Comparison of ENCODE assay signal across 9 cellular contexts in the genomic region with DNA sequence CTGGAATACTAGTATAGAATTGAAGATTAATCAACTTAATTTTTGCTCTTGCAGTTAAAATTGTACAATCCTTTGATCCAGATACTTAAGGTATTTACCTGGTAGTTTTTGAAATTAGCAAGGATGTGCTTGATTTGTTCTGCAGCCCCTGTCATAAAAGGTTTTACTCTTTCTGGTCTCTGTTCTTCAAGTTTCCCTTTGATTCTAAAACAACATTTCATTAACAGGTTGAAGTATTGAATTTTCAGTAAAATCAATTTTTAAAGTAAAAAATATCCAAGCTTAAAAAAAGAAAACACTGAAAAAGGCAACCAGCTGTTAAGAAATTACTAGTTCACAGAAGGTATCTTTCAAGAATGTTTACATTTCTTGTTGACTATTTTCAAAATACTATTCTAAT. TPM values are rescaled to one million over a fixed set of nuclear protein-coding genes. Genes with fewer than 3 reads are reported as not detected.
DNase-seq lines count a peak whose midpoint lies in the region; ATAC-seq, FAIRE-seq and TF ChIP-seq lines count a peak whose summit lies in the region.
"Had no signal": no experiment of that assay in that cellular context is flagged by ENCODE, and none has a peak within 500 bp of the region (broad histone marks: within the 10 kb centered on the region; RNA-seq: fewer than 3 reads in every experiment).

No MANE protein-coding gene starts in this region.

- CTCF ChIA-PET in A549 (lab: Yijun Ruan, JAX) = interaction anchor here (1.3 kb wide), 1 partner anchor 32 kb away, joined by 5 read pairs; no protein-coding TSS in a partner anchor

- peak overlapping the region; percentile 90 for H3K4me2 ChIP-seq in A549

- H3K4me1 ChIP-seq in A549 = peaks cover 54% of the 10 kb centered on the region
- peaks cover 8% of the 10 kb centered on the region; the same call in 1 of the 2 replicates for H3K4me1 ChIP-seq in HUES6 (ENCODE audit: control insufficient read depth, insufficient read depth, low read length)
- H3K4me1 ChIP-seq in mucosa of descending colon (ENCODE audit: low read depth) = peaks cover 24% of the 10 kb centered on the region

- no peaks in the 10 kb centered on the region for H3K9me3 ChIP-seq in A549
- H3K9me3 ChIP-seq in HUES6 (ENCODE audit: control insufficient read depth, insufficient read depth, low read depth, low read length) = no peaks in the 10 kb centered on the region
- no peaks in the 10 kb centered on the region for H3K9me3 ChIP-seq in mucosa of descending colon

- TF ChIP-seq POLR2A in A549 (IDR thresholded peaks at IDR 0.05; ENCODE audit: low read length) = no peak

- no peak for TF ChIP-seq EP300 in A549 (IDR thresholded peaks at IDR 0.05)

- TF ChIP-seq CTCF in A549 (IDR thresholded peaks at IDR 0.05) = no peak
- TF ChIP-seq CTCF in cardiac fibroblast (IDR thresholded peaks at IDR 0.05; ENCODE audit: low read depth, low read length) = no peak
- no peak for TF ChIP-seq CTCF in mucosa of descending colon (IDR thresholded peaks at IDR 0.05)

- intact Hi-C loops in mucosa of descending colon (cut with DNase I, micrococcal nuclease) = no loop called here

- H3K27ac ChIP-seq in A549 (no peak overlapping the region), HUES6 (ENCODE audit: low read depth, low read length) (no peak overlapping the region)

- H3K36me3 ChIP-seq in HUES6 (ENCODE audit: control insufficient read depth, insufficient read depth, low read length) (peaks cover 62% of the 10 kb centered on the region), mucosa of descending colon (ENCODE audit: low read depth) (peaks cover 18% of the 10 kb centered on the region)

- ATAC-seq in A549 (no peak), mucosa of descending colon (no peak), GM21367 (IDR thresholded peaks at IDR 0.05; ENCODE audit: unreplicated experiment) (no peak)

- no peak for TF ChIP-seq RAD21 in A549 (conservative IDR thresholded peaks at IDR 0.05 in 1 of 2, IDR thresholded peaks at IDR 0.05 in 1 of 2)

- no peak overlapping the region for H3K9ac ChIP-seq in HUES6 (ENCODE audit: low read length)

- no peaks in the 10 kb centered on the region for H3K27me3 ChIP-seq in HUES6 (ENCODE audit: control insufficient read depth, insufficient read depth, low read length)

- POLR2A ChIA-PET in A549 (lab: Yijun Ruan, JAX) = no interaction called here

- H3K4me3 ChIP-seq in A549 (peak overlapping the region; percentile 93), HUES6 (ENCODE audit: low read depth, low read length) (peak overlapping the region; percentile 88), cardiac fibroblast (replicated peaks in 1 of 2; ENCODE audit: low read depth in 2 of 2, low read length in 2 of 2) (peak overlapping the region; percentile 63 to 92), mucosa of descending colon (peak overlapping the region; percentile 100)

- no peak for FAIRE-seq in A549 (lab: Jason Lieb, UNC)

- no peak for DNase-seq in A549 (ENCODE audit: low read depth in 1 of 2, low spot score in 1 of 2)
- no peak for DNase-seq in cardiac fibroblast (ENCODE audit: low read depth in 2 of 2)
- no peak for DNase-seq in mucosa of descending colon
- DNase-seq in stimulated activated CD4-positive, alpha-beta T cell treated with anti-CD3 and anti-CD28 coated beads, Interleukin-12 subunit alpha, Interleukin-12 subunit beta, amount 100 ng/mL, for 4 hours = no peak
- no peak for DNase-seq in DMS53 treated with DMSO at 0.1 percent for 48 hours (lab: John Stamatoyannopoulos, UW; ENCODE audit: unreplicated experiment)
- DNase-seq in Ammon's horn (ENCODE audit: low spot score) = no peak
- DNase-seq: activated CD4-positive, alpha-beta T cell treated with anti-CD3 and anti-CD28 coated beads for 1 hour had no signal

TF ChIP-seq in A549, 52 proteins besides CTCF, POLR2A, EP300 and RAD21:
- TF ChIP-seq FOXS1 (CRISPR knock-in tag; IDR thresholded peaks at IDR 0.05) (no peak), HEYL (CRISPR knock-in tag; IDR thresholded peaks at IDR 0.05) (no peak), RFX5 (IDR thresholded peaks at IDR 0.05) (no peak), HOXB5 (CRISPR knock-in tag; IDR thresholded peaks at IDR 0.05) (no peak)
- TF ChIP-seq, protein P1, sequence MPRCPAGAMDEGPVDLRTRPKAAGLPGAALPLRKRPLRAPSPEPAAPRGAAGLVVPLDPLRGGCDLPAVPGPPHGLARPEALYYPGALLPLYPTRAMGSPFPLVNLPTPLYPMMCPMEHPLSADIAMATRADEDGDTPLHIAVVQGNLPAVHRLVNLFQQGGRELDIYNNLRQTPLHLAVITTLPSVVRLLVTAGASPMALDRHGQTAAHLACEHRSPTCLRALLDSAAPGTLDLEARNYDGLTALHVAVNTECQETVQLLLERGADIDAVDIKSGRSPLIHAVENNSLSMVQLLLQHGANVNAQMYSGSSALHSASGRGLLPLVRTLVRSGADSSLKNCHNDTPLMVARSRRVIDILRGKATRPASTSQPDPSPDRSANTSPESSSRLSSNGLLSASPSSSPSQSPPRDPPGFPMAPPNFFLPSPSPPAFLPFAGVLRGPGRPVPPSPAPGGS (IDR thresholded peaks at IDR 0.05) = no peak
- TF ChIP-seq, protein P2, sequence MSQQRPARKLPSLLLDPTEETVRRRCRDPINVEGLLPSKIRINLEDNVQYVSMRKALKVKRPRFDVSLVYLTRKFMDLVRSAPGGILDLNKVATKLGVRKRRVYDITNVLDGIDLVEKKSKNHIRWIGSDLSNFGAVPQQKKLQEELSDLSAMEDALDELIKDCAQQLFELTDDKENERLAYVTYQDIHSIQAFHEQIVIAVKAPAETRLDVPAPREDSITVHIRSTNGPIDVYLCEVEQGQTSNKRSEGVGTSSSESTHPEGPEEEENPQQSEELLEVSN (IDR thresholded peaks at IDR 0.05; ENCODE audit: borderline replicate concordance, low read depth) = no peak
- TF ChIP-seq, protein P3, sequence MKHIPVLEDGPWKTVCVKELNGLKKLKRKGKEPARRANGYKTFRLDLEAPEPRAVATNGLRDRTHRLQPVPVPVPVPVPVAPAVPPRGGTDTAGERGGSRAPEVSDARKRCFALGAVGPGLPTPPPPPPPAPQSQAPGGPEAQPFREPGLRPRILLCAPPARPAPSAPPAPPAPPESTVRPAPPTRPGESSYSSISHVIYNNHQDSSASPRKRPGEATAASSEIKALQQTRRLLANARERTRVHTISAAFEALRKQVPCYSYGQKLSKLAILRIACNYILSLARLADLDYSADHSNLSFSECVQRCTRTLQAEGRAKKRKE (CRISPR knock-in tag; IDR thresholded peaks at IDR 0.05; ENCODE audit: low read depth) = no peak

RNA-seq across cellular contexts. Expression of gene TPT1, which starts 1.6 kb away (rescaled TPM):
- polyA plus RNA-seq in A549 (2011; rRNA removed) = 3,255 and 3,850 TPM in 2 replicates
- polyA plus RNA-seq in A549 (2012; cell fraction: cytosol; rRNA removed) = 831 and 881 TPM in 2 replicates
- polyA plus RNA-seq in A549 (2012; cell fraction: nucleus; rRNA removed) = 235 and 371 TPM in 2 replicates
- 2,037 to 2,646 TPM (median 2,486 TPM) in 3 replicates for polyA plus RNA-seq in A549 (2017; fragmentation: RNase III; extraction: RNeasy Plus Mini Kit Qiagen cat#74134 plus additional on column Dnase treatment)
- 744 and 954 TPM in 2 replicates for polyA minus RNA-seq in A549 (2011; rRNA and poly(A)+ RNA removed)
- total RNA-seq in mucosa of descending colon = 1,000 to 10,000 TPM; 3,253 to 4,069 (median 3,560) TPM
